17 cellular contexts compared by ENCODE assay signal in genomic region chr14:60179296-60179924, GRCh38. TPM values are rescaled to one million over a fixed set of nuclear protein-coding genes. Genes with fewer than 3 reads are reported as not detected.
DNase-seq lines count a peak whose midpoint lies in the region; ATAC-seq and TF ChIP-seq lines count a peak whose summit lies in the region.
"Had no signal": no experiment of that assay in that cellular context is flagged by ENCODE, and none has a peak within 500 bp of the region (broad histone marks: within the 10 kb centered on the region; RNA-seq: fewer than 3 reads in every experiment).

No MANE protein-coding gene starts in this region.

- peaks cover 3% of the 10 kb centered on the region for H3K9me3 Mint-ChIP-seq in T-helper 2 cell treated with Interferon-gamma antibody and Interleukin-4, amounts not matched to agents 5 μg/mL and 100 μg/mL, for 36 hours
- H3K9me3 Mint-ChIP-seq: activated naive CD4-positive, alpha-beta T cell treated with anti-CD3 and anti-CD28 coated beads, Interleukin-2, amount 10 ng/mL, durations not matched to agents 7 days and 5 days had no signal

- H3K36me3 ChIP-seq in psoas muscle (ENCODE audit: insufficient read depth in 1 of 2, low read depth in 1 of 2) = no peaks in the 10 kb centered on the region
- H3K36me3 ChIP-seq: ovary, stomach, vagina had no signal

- H3K27me3 ChIP-seq in psoas muscle (ENCODE audit: insufficient read depth in 3 of 3, low read length in 2 of 3) = no peaks in the 10 kb centered on the region
- H3K27me3 ChIP-seq: ovary, stomach, vagina had no signal

- no peaks in the 10 kb centered on the region for H3K36me3 Mint-ChIP-seq in T-helper 2 cell treated with Interferon-gamma antibody and Interleukin-4, amounts not matched to agents 5 μg/mL and 100 μg/mL, for 36 hours (ENCODE audit: low read depth)
- H3K36me3 Mint-ChIP-seq: activated naive CD4-positive, alpha-beta T cell treated with anti-CD3 and anti-CD28 coated beads, Interleukin-2, amount 10 ng/mL, durations not matched to agents 7 days and 5 days; CD4-positive, CD25-positive, alpha-beta regulatory T cell; immature natural killer cell had no signal

- DNase-seq in EL (peak; percentile 58), HT1080 (ENCODE audit: low read depth) (peak; percentile 70), epithelial cell of prostate (ENCODE audit: low read depth, low spot score) (peak; percentile 89), psoas muscle (peak; percentile 33 to 67), cerebellum (ENCODE audit: low spot score) (no peak)
- no peak for DNase-seq in T-helper 2 cell treated with Interferon-gamma antibody and Interleukin-4, amounts not matched to agents 5 μg/mL and 100 μg/mL, for 36 hours (ENCODE audit: low spot score)
- DNase-seq: activated CD4-positive, alpha-beta T cell treated with anti-CD3 and anti-CD28 coated beads for 1 hour; activated naive CD4-positive, alpha-beta T cell treated with anti-CD3 and anti-CD28 coated beads, Interleukin-2, amount 10 ng/mL, durations not matched to agents 7 days and 5 days; CD4-positive, CD25-positive, alpha-beta regulatory T cell; effector CD8-positive, alpha-beta T cell; immature natural killer cell; midbrain; ovary; SHP77; stomach had no signal

- intact Hi-C loops in psoas muscle (cut with DNase I) = no loop called here

- H3K27ac Mint-ChIP-seq in T-helper 2 cell treated with Interferon-gamma antibody and Interleukin-4, amounts not matched to agents 5 μg/mL and 100 μg/mL, for 36 hours = no peak overlapping the region
- H3K27ac Mint-ChIP-seq: activated naive CD4-positive, alpha-beta T cell treated with anti-CD3 and anti-CD28 coated beads, Interleukin-2, amount 10 ng/mL, durations not matched to agents 7 days and 5 days; CD4-positive, CD25-positive, alpha-beta regulatory T cell; immature natural killer cell had no signal

- H3K27ac ChIP-seq in epithelial cell of prostate (peak overlapping the region; percentile 73), psoas muscle (peak overlapping the region; percentile 87)
- H3K27ac ChIP-seq: ovary, vagina had no signal

- no peak for TF ChIP-seq CTCF in psoas muscle (IDR thresholded peaks at IDR 0.05)

- WGBS in psoas muscle, 3 donors = 23 to 40% (median 29%) methylated on average over 5 of the region's 5 CpGs

- peak overlapping the region; percentile 21 for H3K4me3 ChIP-seq in psoas muscle
- H3K4me3 ChIP-seq: ovary, stomach, vagina had no signal

- ATAC-seq in psoas muscle (peak; percentile 76 to 79 (median 78)), GM19452 (IDR thresholded peaks at IDR 0.05; ENCODE audit: unreplicated experiment) (no peak)

- H3K4me1 ChIP-seq in psoas muscle = peaks cover 64% of the 10 kb centered on the region
- H3K4me1 ChIP-seq: vagina had no signal

- H3K4me1 Mint-ChIP-seq in T-helper 2 cell treated with Interferon-gamma antibody and Interleukin-4, amounts not matched to agents 5 μg/mL and 100 μg/mL, for 36 hours (ENCODE audit: low read depth) = peaks cover 9% of the 10 kb centered on the region

- H3K27me3 Mint-ChIP-seq in T-helper 2 cell treated with Interferon-gamma antibody and Interleukin-4, amounts not matched to agents 5 μg/mL and 100 μg/mL, for 36 hours (ENCODE audit: low read depth) = no peaks in the 10 kb centered on the region
- H3K27me3 Mint-ChIP-seq: activated naive CD4-positive, alpha-beta T cell treated with anti-CD3 and anti-CD28 coated beads, Interleukin-2, amount 10 ng/mL, durations not matched to agents 7 days and 5 days had no signal

- no peaks in the 10 kb centered on the region for H3K9me3 ChIP-seq in psoas muscle
- H3K9me3 ChIP-seq: ovary, vagina had no signal

- no peak overlapping the region for H3K4me3 Mint-ChIP-seq in T-helper 2 cell treated with Interferon-gamma antibody and Interleukin-4, amounts not matched to agents 5 μg/mL and 100 μg/mL, for 36 hours
- H3K4me3 Mint-ChIP-seq: activated naive CD4-positive, alpha-beta T cell treated with anti-CD3 and anti-CD28 coated beads, Interleukin-2, amount 10 ng/mL, durations not matched to agents 7 days and 5 days; CD4-positive, CD25-positive, alpha-beta regulatory T cell; immature natural killer cell had no signal

RNA-seq across cellular contexts. Expression of gene DHRS7, which starts 14.2 kb away (rescaled TPM):
- total RNA-seq in HT1080 (2014; rRNA removed; shearing (Covaris generic)) = 52.9 and 64.8 TPM in 2 replicates
- polyA plus RNA-seq in HT1080 (2015; cell fraction: cytosol; rRNA removed) = 54.7 and 57.1 TPM in 2 replicates
- polyA plus RNA-seq in HT1080 (2015; cell fraction: nucleus; rRNA removed) = 31.1 and 34.2 TPM in 2 replicates
- total RNA-seq in psoas muscle = 100 to 1,000 TPM; 239 to 605 (median 497) TPM
- polyA plus RNA-seq in psoas muscle = 100 to 1,000 TPM; 374 to 743 (median 492) TPM
- total RNA-seq in cerebellum = 48.2 TPM

Comparison
In these comparisons a context has a peak if more than half of its experiments do, and no peak if none do; other contexts are left out.
1. DNase-seq: peak in EL (single experiment), HT1080 (single experiment), epithelial cell of prostate (single experiment) and psoas muscle (2 of 2); none in cerebellum (single experiment) and T-helper 2 cell treated with Interferon-gamma antibody and Interleukin-4, amounts not matched to agents 5 μg/mL and 100 μg/mL, for 36 hours (single experiment).